24 cellular contexts compared by ENCODE assay signal in the genomic region with DNA sequence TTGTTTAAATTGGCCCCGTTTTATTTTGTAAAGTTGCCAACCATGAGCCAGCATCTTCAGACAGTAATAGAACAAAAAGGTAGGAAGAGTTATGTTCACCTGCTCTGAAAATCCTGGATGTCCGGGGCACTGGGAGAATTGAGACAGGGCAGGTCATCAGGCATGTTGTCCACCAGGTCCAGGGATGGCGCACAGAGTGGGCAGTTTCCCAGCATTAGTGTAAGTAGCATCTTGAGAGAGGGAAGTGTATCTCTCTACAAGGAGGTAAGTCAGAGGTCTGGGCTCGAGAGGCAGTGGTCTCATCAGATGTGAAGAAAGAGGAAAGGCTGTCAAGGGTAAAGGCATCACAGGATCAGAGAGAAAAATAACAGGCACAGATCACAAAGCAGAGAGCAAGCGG.
"Had no signal": no experiment of that assay in that cellular context is flagged by ENCODE, and none has a peak within 500 bp of the region (broad histone marks: within the 10 kb centered on the region; RNA-seq: fewer than 3 reads in every experiment).

No MANE protein-coding gene starts in this region.

- H3K4me1 ChIP-seq: colonic mucosa, esophagus squamous epithelium, foreskin keratinocyte, gastrocnemius medialis, gastroesophageal sphincter, heart left ventricle had no signal

- H3K9me3 Mint-ChIP-seq: dendritic cell treated with granulocyte-macrophage colony-stimulating factor and Interleukin-4, amounts not matched to agents 40 ng/mL and 50 ng/mL, for 4 days; endodermal cell had no signal

- H3K4me3 Mint-ChIP-seq: dendritic cell treated with granulocyte-macrophage colony-stimulating factor and Interleukin-4, amounts not matched to agents 40 ng/mL and 50 ng/mL, for 4 days; effector memory CD8-positive, alpha-beta T cell; endodermal cell had no signal

- H3K4me3 ChIP-seq: colonic mucosa, coronary artery, dorsolateral prefrontal cortex, esophagus squamous epithelium, gastrocnemius medialis, gastroesophageal sphincter, heart left ventricle, heart right ventricle had no signal

- H3K4me1 Mint-ChIP-seq: endodermal cell had no signal

- H3K9me3 ChIP-seq: colonic mucosa, esophagus squamous epithelium, gastrocnemius medialis, gastroesophageal sphincter, heart left ventricle, heart right ventricle had no signal

- H3K27me3 Mint-ChIP-seq: dendritic cell treated with granulocyte-macrophage colony-stimulating factor and Interleukin-4, amounts not matched to agents 40 ng/mL and 50 ng/mL, for 4 days had no signal

- H3K36me3 ChIP-seq: colonic mucosa, esophagus squamous epithelium, gastrocnemius medialis, gastroesophageal sphincter, heart left ventricle, heart right ventricle had no signal

- DNase-seq: colonic mucosa; cortex of kidney; dermis blood vessel endothelial cell; dorsolateral prefrontal cortex; effector CD4-positive, alpha-beta T cell; effector CD8-positive, alpha-beta T cell; effector memory CD4-positive, alpha-beta T cell; effector memory CD8-positive, alpha-beta T cell; endodermal cell; erythroblast; esophagus squamous epithelium; foreskin fibroblast; foreskin keratinocyte; foreskin melanocyte; gastrocnemius medialis; glutamatergic neuron; head of caudate nucleus; heart left ventricle; heart right ventricle had no signal

- H3K27ac ChIP-seq: colonic mucosa, coronary artery, dorsolateral prefrontal cortex, epithelial cell of prostate, esophagus squamous epithelium, foreskin keratinocyte, gastrocnemius medialis, gastroesophageal sphincter, heart left ventricle, heart right ventricle had no signal

- H3K27ac Mint-ChIP-seq: dendritic cell treated with granulocyte-macrophage colony-stimulating factor and Interleukin-4, amounts not matched to agents 40 ng/mL and 50 ng/mL, for 4 days; effector memory CD8-positive, alpha-beta T cell; endodermal cell had no signal

- ATAC-seq: effector memory CD8-positive, alpha-beta T cell; esophagus mucosa; foreskin keratinocyte; gastrocnemius medialis; gastroesophageal sphincter; heart right ventricle had no signal

- H3K27me3 ChIP-seq: colonic mucosa, gastrocnemius medialis, gastroesophageal sphincter, heart left ventricle had no signal
